Comparison of ENCODE assay signal across 9 cellular contexts in genomic region chr11:131748146-131749050, GRCh38.
DNase-seq lines count a peak whose midpoint lies in the region; ATAC-seq, FAIRE-seq and TF ChIP-seq lines count a peak whose summit lies in the region.
"Had no signal": no experiment of that assay in that cellular context is flagged by ENCODE, and none has a peak within 500 bp of the region (broad histone marks: within the 10 kb centered on the region; RNA-seq: fewer than 3 reads in every experiment).

No MANE protein-coding gene starts in this region.

- H4K20me1 ChIP-seq in PC-9 (ENCODE audit: insufficient read depth) (no peaks in the 10 kb centered on the region), HepG2 (ENCODE audit: insufficient read depth, low read length) (no peaks in the 10 kb centered on the region)

- H3K4me2 ChIP-seq in PC-9 (no peak overlapping the region), HepG2 (ENCODE audit: low read depth, low read length) (no peak overlapping the region)

- peaks cover 42% of the 10 kb centered on the region for H3K27me3 Mint-ChIP-seq in T-helper 17 cell

- TF ChIP-seq POLR2A in HepG2 (IDR thresholded peaks at IDR 0.05; ENCODE audit: insufficient read depth in 1 of 2, low read depth in 2 of 2, low read length in 2 of 2), result no peak

- TF ChIP-seq RAD21 in HepG2 (CRISPR knock-in tag; IDR thresholded peaks at IDR 0.05), result no peak

- intact Hi-C loops in PC-9 (cut with micrococcal nuclease; ENCODE audit: unreplicated experiment) (no loop called here), HepG2 (cut with micrococcal nuclease; ENCODE audit: unreplicated experiment) (loop anchor here (1.0 kb wide), 1 partner anchor 280 kb away; no protein-coding TSS in a partner anchor)

- H3K9me3 Mint-ChIP-seq in stimulated activated effector memory CD8-positive, alpha-beta T cell treated with anti-CD3 and anti-CD28 coated beads, Interleukin-12 subunit alpha, Interleukin-12 subunit beta, amount 100 ng/mL, for 72 hours, result peaks cover 3% of the 10 kb centered on the region

- no peak overlapping the region for H3K4me3 Mint-ChIP-seq in stimulated activated effector memory CD8-positive, alpha-beta T cell treated with anti-CD3 and anti-CD28 coated beads, Interleukin-12 subunit alpha, Interleukin-12 subunit beta, amount 100 ng/mL, for 72 hours
- H3K4me3 Mint-ChIP-seq in T-helper 17 cell, result no peak overlapping the region
- H3K4me3 Mint-ChIP-seq: activated B cell treated with CpG ODN at 0.5 μM for 24 hours had no signal

- H3K27me3 ChIP-seq in HL-60 (ENCODE audit: insufficient read depth, poor library complexity, severe bottlenecking) (peaks cover 2% of the 10 kb centered on the region), PC-9 (ENCODE audit: insufficient read depth, low read depth) (peaks cover 10% of the 10 kb centered on the region), HepG2 (ENCODE audit: control insufficient read depth in 1 of 2, insufficient read depth in 2 of 2, low read length in 2 of 2) (no peaks in the 10 kb centered on the region; a peak in 1 of 5 replicates)

- H3K9me3 ChIP-seq in PC-9 (ENCODE audit: insufficient read depth, low read depth), result no peaks in the 10 kb centered on the region
- H3K9me3 ChIP-seq in HepG2 (ENCODE audit: low read length), result no peaks in the 10 kb centered on the region
- no peaks in the 10 kb centered on the region for H3K9me3 ChIP-seq in T-helper 17 cell (ENCODE audit: control insufficient read depth, low read length, poor library complexity, severe bottlenecking)

- no peaks in the 10 kb centered on the region for H3K4me1 Mint-ChIP-seq in stimulated activated effector memory CD8-positive, alpha-beta T cell treated with anti-CD3 and anti-CD28 coated beads, Interleukin-12 subunit alpha, Interleukin-12 subunit beta, amount 100 ng/mL, for 72 hours
- no peaks in the 10 kb centered on the region for H3K4me1 Mint-ChIP-seq in T-helper 17 cell
- H3K4me1 Mint-ChIP-seq: activated B cell treated with CpG ODN at 0.5 μM for 24 hours had no signal

- POLR2A ChIA-PET in PC-9 (lab: Charles Lee; ENCODE audit: unreplicated experiment), result interaction anchor here (0.5 kb wide), 1 partner anchor 231 kb away, joined by 6 read pairs; no protein-coding TSS in a partner anchor
- POLR2A ChIA-PET in HepG2 (lab: Yijun Ruan, JAX), result no interaction called here

- DNase-seq in COR-L47 (lab: John Stamatoyannopoulos, UW), result peak; percentile 47
- peak; percentile 29 for DNase-seq in GM19238 (ENCODE audit: insufficient read length, low spot score)
- DNase-seq in HL-60 (ENCODE audit: low read depth in 1 of 2, low spot score in 1 of 2), result peak; percentile 21 to 45
- DNase-seq in PC-9, result peak in 1 of 2 experiments; percentile 23
- DNase-seq in cerebellum (ENCODE audit: low spot score), result peak; percentile 83
- DNase-seq in HepG2 (ENCODE audit: low spot score), result peak; percentile 26
- peak in 1 of 2 donors; percentile 52 for DNase-seq in stimulated activated effector memory CD8-positive, alpha-beta T cell treated with anti-CD3 and anti-CD28 coated beads, Interleukin-12 subunit alpha, Interleukin-12 subunit beta, amount 100 ng/mL, for 72 hours (ENCODE audit: low spot score in 2 of 2)
- no peak for DNase-seq in T-helper 17 cell
- DNase-seq: activated B cell treated with CpG ODN at 0.5 μM for 24 hours had no signal

- CTCF ChIA-PET in PC-9 (lab: Charles Lee), result interaction anchor here (0.7 to 1.0 kb wide), 2 partner anchors 86 to 1193 kb away, joined by 4 to 8 read pairs; no protein-coding TSS in a partner anchor
- CTCF ChIA-PET in HepG2 (lab: Yijun Ruan, JAX; ENCODE audit: low intra/inter-chr PET ratio, low total read pairs), result interaction anchor here (0.8 kb wide), 1 partner anchor 281 kb away, joined by 3 read pairs; no protein-coding TSS in a partner anchor

- no peaks in the 10 kb centered on the region for H3K9me2 ChIP-seq in PC-9 (ENCODE audit: insufficient read depth)

- H3K4me3 ChIP-seq in HL-60 (replicated peaks; ENCODE audit: insufficient read depth, low read length) (no peak overlapping the region), PC-9 (no peak overlapping the region), HepG2 (replicated peaks in 1 of 3; ENCODE audit: insufficient read depth in 1 of 3, low read depth in 2 of 3, low read length in 3 of 3) (no peak overlapping the region)

- H3K79me2 ChIP-seq in PC-9 (ENCODE audit: low read depth) (no peaks in the 10 kb centered on the region), HepG2 (ENCODE audit: insufficient read depth, low read length) (no peaks in the 10 kb centered on the region)

- H2AFZ ChIP-seq in PC-9 (no peak overlapping the region), HepG2 (ENCODE audit: low read length) (no peak overlapping the region)

- no peak overlapping the region for H3K9ac ChIP-seq in HepG2 (ENCODE audit: insufficient read depth, low read depth, low read length)

- no peak for TF ChIP-seq EP300 in HepG2 (IDR thresholded peaks at IDR 0.05; ENCODE audit: low read depth in 2 of 2, low read length in 2 of 2)
- TF ChIP-seq EP300 in HepG2 (CRISPR knock-in tag; IDR thresholded peaks at IDR 0.05; ENCODE audit: borderline replicate concordance), result no peak

- BruUV-seq in PC-9 (replicated peaks; lab: Mats Ljungman, UMichigan) (no TSS peak), HepG2 (replicated peaks; lab: Mats Ljungman, UMichigan) (no TSS peak)

- FAIRE-seq in HepG2 (lab: Jason Lieb, UNC), result peak; percentile 60

- in situ Hi-C loops in HepG2 (cut with HindIII; ENCODE audit: extremely low pct_ligation_motif_present, low pct_unique_long_range_greater_than_20kb), result loop anchor here (25.0 kb wide), 1 partner anchor 289 kb away; no protein-coding TSS in a partner anchor

- H3F3A ChIP-seq in PC-9 (ENCODE audit: insufficient read depth, low read depth), result no peaks in the 10 kb centered on the region

- 5% methylated on average over 15 of the region's 15 CpGs for WGBS in HepG2 (ENCODE audit: low lambda C conversion rate)

- H3K36me3 Mint-ChIP-seq in stimulated activated effector memory CD8-positive, alpha-beta T cell treated with anti-CD3 and anti-CD28 coated beads, Interleukin-12 subunit alpha, Interleukin-12 subunit beta, amount 100 ng/mL, for 72 hours, result no peaks in the 10 kb centered on the region
- no peaks in the 10 kb centered on the region for H3K36me3 Mint-ChIP-seq in T-helper 17 cell (ENCODE audit: low read depth)

- H3K36me3 ChIP-seq in PC-9 (ENCODE audit: low read depth), result no peaks in the 10 kb centered on the region
- H3K36me3 ChIP-seq in HepG2 (replicated peaks in 1 of 2; ENCODE audit: control insufficient read depth in 1 of 2, insufficient read depth in 2 of 2, low read length in 2 of 2), result no peaks in the 10 kb centered on the region

- H3K27ac Mint-ChIP-seq in stimulated activated effector memory CD8-positive, alpha-beta T cell treated with anti-CD3 and anti-CD28 coated beads, Interleukin-12 subunit alpha, Interleukin-12 subunit beta, amount 100 ng/mL, for 72 hours, result no peak overlapping the region
- no peak overlapping the region for H3K27ac Mint-ChIP-seq in T-helper 17 cell
- H3K27ac Mint-ChIP-seq: activated B cell treated with CpG ODN at 0.5 μM for 24 hours had no signal

- peak; percentile 70 for TF ChIP-seq CTCF in HL-60 (IDR thresholded peaks at IDR 0.05; ENCODE audit: insufficient read depth, low read length)
- TF ChIP-seq CTCF in PC-9 (conservative IDR thresholded peaks at IDR 0.05), result peak; percentile 77
- TF ChIP-seq CTCF in HepG2 (CRISPR knock-in tag; IDR thresholded peaks at IDR 0.05), result peak; percentile 77

- ATAC-seq in HepG2, result peak; percentile 89
- ATAC-seq in stimulated activated effector memory CD8-positive, alpha-beta T cell treated with anti-CD3 and anti-CD28 coated beads, Interleukin-12 subunit alpha, Interleukin-12 subunit beta, amount 100 ng/mL, for 72 hours, result peak; percentile 39
- no peak for ATAC-seq in T-helper 17 cell

- H3K27ac ChIP-seq in HL-60 (replicated peaks) (no peak overlapping the region), PC-9 (no peak overlapping the region), HepG2 (ENCODE audit: extremely low read length, insufficient read depth, low read length) (no peak overlapping the region)

- H3K4me1 ChIP-seq in PC-9 (replicated peaks; ENCODE audit: insufficient read depth) (no peaks in the 10 kb centered on the region), HepG2 (ENCODE audit: insufficient read depth, low read length) (no peaks in the 10 kb centered on the region)

TF ChIP-seq in HepG2, 621 proteins besides CTCF, POLR2A, EP300 and RAD21 (continues in another document):
- no peak for TF ChIP-seq ERF (CRISPR knock-in tag; IDR thresholded peaks at IDR 0.05)
- no peak for TF ChIP-seq NFAT5 (CRISPR knock-in tag; IDR thresholded peaks at IDR 0.05)

Comparison
In these comparisons a context has a peak if more than half of its experiments do, and no peak if none do; other contexts are left out.
1. DNase-seq: peak in COR-L47 (single experiment), GM19238 (single experiment), HL-60 (2 of 2), cerebellum (single experiment) and HepG2 (single experiment); none in T-helper 17 cell (0 of 3).
2. Peak in every context shown above with its lines, with median percentiles within 50 percentile points of each other: CTCF ChIP-seq.